In genomic region chr16:2023098-2023925, GRCh38 we compare ENCODE assay signal across 8 cellular contexts. TPM values are rescaled to one million over a fixed set of nuclear protein-coding genes. Genes with fewer than 3 reads are reported as not detected.
DNase-seq lines count a peak whose midpoint lies in the region; ATAC-seq and TF ChIP-seq lines count a peak whose summit lies in the region.

No MANE protein-coding gene starts in this region.

- H3K36me3 Mint-ChIP-seq in chondrocyte (ENCODE audit: low read depth) = no peaks in the 10 kb centered on the region

- peaks cover 17% of the 10 kb centered on the region for H3K27me3 ChIP-seq in layer of hippocampus (ENCODE audit: control insufficient read depth, insufficient read depth, low read length)

- H3K27ac Mint-ChIP-seq in chondrocyte (ENCODE audit: unreplicated experiment) = peak overlapping the region; percentile 45

- peak; percentile 98 for TF ChIP-seq CTCF in chondrocyte (IDR thresholded peaks at IDR 0.05)

- peaks cover 31% of the 10 kb centered on the region for H3K4me1 Mint-ChIP-seq in chondrocyte (ENCODE audit: low read depth)

- DNase-seq in NCI-H1417 (lab: John Stamatoyannopoulos, UW) = peak; percentile 88 to 98 (median 90)
- no peak for DNase-seq in NCI-H1417 treated with DMSO at 0.1 percent for 48 hours (lab: John Stamatoyannopoulos, UW)
- DNase-seq in NCI-H2227 treated with DMSO at 0.1 percent for 48 hours (lab: John Stamatoyannopoulos, UW) = peak; percentile 91
- DNase-seq in activated CD4-positive, alpha-beta T cell treated with anti-CD3 and anti-CD28 coated beads for 24 hours (ENCODE audit: low read depth in 2 of 2) = peak; percentile 95 to 96
- no peak for DNase-seq in chondrocyte (ENCODE audit: low spot score)
- DNase-seq in stimulated activated CD4-positive, alpha-beta T cell treated with anti-CD3 and anti-CD28 coated beads, Interleukin-1b, Interleukin-23, amount 100 ng/mL, for 24 hours (ENCODE audit: low read depth in 4 of 4, low spot score in 1 of 4) = peak; percentile 88 to 99 (median 92)

- peaks cover 13% of the 10 kb centered on the region for H3K27me3 Mint-ChIP-seq in chondrocyte (ENCODE audit: low read depth)

- H3K9me3 Mint-ChIP-seq in chondrocyte (ENCODE audit: low read depth) = no peaks in the 10 kb centered on the region

- peak overlapping the region; percentile 46 for H3K27ac ChIP-seq in layer of hippocampus (ENCODE audit: low read depth, low read length)

- H3K4me3 Mint-ChIP-seq in chondrocyte (ENCODE audit: unreplicated experiment) = peak overlapping the region; percentile 71

- peak; percentile 62 for ATAC-seq in HG03039 (IDR thresholded peaks at IDR 0.05; ENCODE audit: unreplicated experiment)

RNA-seq across cellular contexts. Expression of gene NHERF2, which starts 3.4 kb away (rescaled TPM):
- total RNA-seq in chondrocyte = 61.5 to 89.4 TPM (median 87.0 TPM) in 3 replicates

RNA-seq across cellular contexts. Expression of gene NPW, which starts 3.7 kb away (rescaled TPM):
- 1.1 to 3.7 TPM (median 2.5 TPM) in 3 replicates for total RNA-seq in chondrocyte

RNA-seq across cellular contexts. Expression of gene ZNF598, which starts 13.7 kb away (rescaled TPM):
- total RNA-seq in chondrocyte = 39.0 to 43.4 TPM (median 41.7 TPM) in 3 replicates

RNA-seq across cellular contexts. Expression of gene NTHL1, which starts 24.3 kb away (rescaled TPM):
- 12.6 to 15.4 TPM (median 14.2 TPM) in 3 replicates for total RNA-seq in chondrocyte

RNA-seq across cellular contexts. Expression of gene TSC2, which starts 24.5 kb away (rescaled TPM):
- 107 to 158 TPM (median 108 TPM) in 3 replicates for total RNA-seq in chondrocyte

Comparison
In these comparisons a context has a peak if more than half of its experiments do, and no peak if none do; other contexts are left out.
1. DNase-seq: peak in NCI-H1417 (3 of 3), NCI-H2227 treated with DMSO at 0.1 percent for 48 hours (single experiment), activated CD4-positive, alpha-beta T cell treated with anti-CD3 and anti-CD28 coated beads for 24 hours (2 of 2) and stimulated activated CD4-positive, alpha-beta T cell treated with anti-CD3 and anti-CD28 coated beads, Interleukin-1b, Interleukin-23, amount 100 ng/mL, for 24 hours (4 of 4); none in NCI-H1417 treated with DMSO at 0.1 percent for 48 hours (single experiment) and chondrocyte (single experiment).